24 cellular contexts compared by ENCODE assay signal in genomic region chr16:58455750-58456149, GRCh38. TPM values are rescaled to one million over a fixed set of nuclear protein-coding genes. Genes with fewer than 3 reads are reported as not detected.
DNase-seq lines count a peak whose midpoint lies in the region; ATAC-seq and TF ChIP-seq lines count a peak whose summit lies in the region.
"Had no signal": no experiment of that assay in that cellular context is flagged by ENCODE, and none has a peak within 500 bp of the region (broad histone marks: within the 10 kb centered on the region; RNA-seq: fewer than 3 reads in every experiment).

No MANE protein-coding gene starts in this region.

- no peak overlapping the region for H3K4me3 ChIP-seq in adrenal gland
- H3K4me3 ChIP-seq: BLaER1 treated with 17β-estradiol and CSF1 and Interleukin-3, amounts not matched to agents 10 nM and 100 nM; GM12878; GM23338 had no signal

- H3K9me3 ChIP-seq in adrenal gland (replicated peaks in 1 of 3) = no peaks in the 10 kb centered on the region
- H3K9me3 ChIP-seq: BLaER1 treated with 17β-estradiol and CSF1 and Interleukin-3, amounts not matched to agents 10 nM and 100 nM had no signal

- H3K27ac Mint-ChIP-seq in glutamatergic neuron (ENCODE audit: unreplicated experiment) = no peak overlapping the region
- H3K27ac Mint-ChIP-seq: CD4-positive, alpha-beta T cell; GM23338; H9 had no signal

- intact Hi-C loops in adrenal gland (cut with DNase I) = no loop called here

- 20 to 47% (median 34%) methylated on average over 2 of the region's 2 CpGs for WGBS in adrenal gland, 4 donors

- H3K36me3 Mint-ChIP-seq in glutamatergic neuron (ENCODE audit: unreplicated experiment) = peaks cover 10% of the 10 kb centered on the region

- H3K4me3 Mint-ChIP-seq in glutamatergic neuron (ENCODE audit: unreplicated experiment) = no peak overlapping the region
- H3K4me3 Mint-ChIP-seq: CD4-positive, alpha-beta T cell; GM23338; H9 had no signal

- ATAC-seq in left lobe of liver (peak; percentile 23), HG03039 (IDR thresholded peaks at IDR 0.05; ENCODE audit: unreplicated experiment) (no peak)
- ATAC-seq: GM12878, GM23338, Panc1 had no signal

- peaks cover 3% of the 10 kb centered on the region for H3K4me1 Mint-ChIP-seq in glutamatergic neuron (ENCODE audit: low read depth, unreplicated experiment)

- DNase-seq in A172 (ENCODE audit: low spot score) (peak; percentile 32), adrenal gland (peak in 1 of 7 donors; percentile 36), left lobe of liver (ENCODE audit: low spot score) (no peak), pulmonary artery endothelial cell (ENCODE audit: low read depth, low spot score) (peak; percentile 22), NCI-H187 (lab: John Stamatoyannopoulos, UW) (no peak), glutamatergic neuron (no peak)
- DNase-seq: AML-193; CD4-positive, alpha-beta T cell; COR-L47; H9; KBM-7; MV-4-11; NCI-H1105; NCI-H1436 treated with DMSO at 0.1 percent for 48 hours; NCI-H2029; NCI-H526 treated with DMSO at 0.1 percent for 48 hours; SHP77 treated with DMSO at 0.1 percent for 48 hours had no signal

- H3K27ac ChIP-seq in adrenal gland = peak overlapping the region in 4 of 5 donors; percentile 4 to 74 (median 55)
- H3K27ac ChIP-seq: BLaER1 treated with 17β-estradiol and CSF1 and Interleukin-3, amounts not matched to agents 10 nM and 100 nM; RWPE1 had no signal

- H3K4me1 ChIP-seq in adrenal gland (replicated peaks in 1 of 2) = peaks cover 19 to 55% of the 10 kb centered on the region in 2 donors

- no peaks in the 10 kb centered on the region for H3K27me3 ChIP-seq in adrenal gland

- TF ChIP-seq POLR2A in adrenal gland (IDR thresholded peaks at IDR 0.05) = no peak

- no peaks in the 10 kb centered on the region for H3K36me3 ChIP-seq in adrenal gland (replicated peaks in 1 of 2)
- H3K36me3 ChIP-seq: BLaER1 treated with 17β-estradiol and CSF1 and Interleukin-3, amounts not matched to agents 10 nM and 100 nM had no signal

- no peak for TF ChIP-seq CTCF in adrenal gland (IDR thresholded peaks at IDR 0.05)
- TF ChIP-seq CTCF in glutamatergic neuron (IDR thresholded peaks at IDR 0.05; ENCODE audit: partially characterized antibody, unreplicated experiment) = no peak

- peaks cover 10% of the 10 kb centered on the region for H3K27me3 Mint-ChIP-seq in glutamatergic neuron (ENCODE audit: unreplicated experiment)

- peaks cover 4% of the 10 kb centered on the region for H3K9me3 Mint-ChIP-seq in glutamatergic neuron (ENCODE audit: unreplicated experiment)
- H3K9me3 Mint-ChIP-seq: CD4-positive, alpha-beta T cell; GM23338; H9 had no signal

RNA-seq across cellular contexts. Expression of gene NDRG4, which starts 44.2 kb away (rescaled TPM):
- total RNA-seq in A172 (2014; rRNA removed; shearing (Covaris generic)) = 25.2 and 27.6 TPM in 2 replicates
- total RNA-seq in adrenal gland = 100 to 1,000 TPM; 194 to 952 (median 387) TPM
- 100 to 1,000 TPM; 139 to 339 (median 176) TPM for polyA plus RNA-seq in adrenal gland
- total RNA-seq in left lobe of liver = 2.4 TPM
- total RNA-seq in pulmonary artery endothelial cell = 38.3 and 87.1 TPM in 2 replicates
- 677 TPM for total RNA-seq in glutamatergic neuron (ENCODE audit: unreplicated experiment)
- total RNA-seq: MCF 10A had no signal

RNA-seq across cellular contexts. Expression of gene SETD6, which starts 59.6 kb away (rescaled TPM):
- 12.8 and 15.3 TPM in 2 replicates for total RNA-seq in A172 (2014; rRNA removed; shearing (Covaris generic))
- total RNA-seq in adrenal gland (10 to 100 TPM; 14.4 to 53.8 (median 25.5) TPM), left lobe of liver (13.5 TPM), pulmonary artery endothelial cell (9.8 and 11.0 TPM in 2 replicates), glutamatergic neuron (ENCODE audit: unreplicated experiment) (25.9 TPM)
- 10 to 100 TPM; 17.9 to 40.7 (median 24.8) TPM for polyA plus RNA-seq in adrenal gland

Comparison
In these comparisons a context has a peak if more than half of its experiments do, and no peak if none do; other contexts are left out.
1. DNase-seq: peak in A172 (single experiment) and pulmonary artery endothelial cell (single experiment); none in left lobe of liver (single experiment), NCI-H187 (0 of 2) and glutamatergic neuron (single experiment).